In genomic region chr12:1179128-1179527, GRCh38 we compare ENCODE assay signal across 25 cellular contexts.
"Had no signal": no experiment of that assay in that cellular context is flagged by ENCODE, and none has a peak within 500 bp of the region (broad histone marks: within the 10 kb centered on the region; RNA-seq: fewer than 3 reads in every experiment).

No MANE protein-coding gene starts in this region.

- H3K9me3 ChIP-seq: neutrophil, pancreas, psoas muscle, right lobe of liver, sigmoid colon, suprapubic skin, testis, tibial artery, transverse colon, upper lobe of right lung, uterus had no signal

- H3K27ac ChIP-seq: neutrophil, pancreas, psoas muscle, right lobe of liver, sigmoid colon, suprapubic skin, testis, tibial artery, transverse colon, upper lobe of right lung, uterus had no signal

- H3K4me3 ChIP-seq: pancreas, psoas muscle, right lobe of liver, sigmoid colon, suprapubic skin, testis, tibial artery, transverse colon, upper lobe of right lung, uterus had no signal

- H3K36me3 ChIP-seq: uterus had no signal

- H3K27me3 ChIP-seq: neutrophil, pancreas, right lobe of liver, sigmoid colon, suprapubic skin, testis, tibial artery, transverse colon, upper lobe of right lung, uterus had no signal

- DNase-seq: naive thymus-derived CD8-positive, alpha-beta T cell; nephron progenitor cell; nucleus accumbens; pancreas; psoas muscle; right cardiac atrium; right lobe of liver; sigmoid colon; small intestine; stimulated activated CD4-positive, alpha-beta T cell treated with anti-CD3 and anti-CD28 coated beads, Interleukin-15, amount 100 ng/mL, for 24 hours; stimulated activated CD4-positive, alpha-beta T cell treated with anti-CD3 and anti-CD28 coated beads, Interleukin-2, amount 100 ng/mL, for 24 hours; stimulated activated CD4-positive, alpha-beta T cell treated with anti-CD3 and anti-CD28 coated beads, Interleukin-2, amount 100 ng/mL, for 48 hours; stimulated activated CD4-positive, alpha-beta T cell treated with anti-CD3 and anti-CD28 coated beads, Interleukin-4, amount 100 ng/mL, for 24 hours; stimulated activated CD8-positive, alpha-beta memory T cell treated with anti-CD3 and anti-CD28 coated beads, Interleukin-4, amount 100 ng/mL, for 48 hours; stimulated activated naive CD4-positive, alpha-beta T cell; stimulated activated naive CD8-positive, alpha-beta T cell treated with anti-CD3 and anti-CD28 coated beads, Interleukin-15, amount 100 ng/mL, for 72 hours; stimulated activated naive CD8-positive, alpha-beta T cell treated with anti-CD3 and anti-CD28 coated beads, Interleukin-15, Interleukin-2, amounts not matched to agents 100 U/mL and 50 U/mL, for 24 hours; substantia nigra; testis; tibial artery; transverse colon; upper lobe of right lung; uterus had no signal

- H3K4me1 ChIP-seq: pancreas, psoas muscle, right lobe of liver, sigmoid colon, testis, tibial artery, transverse colon, upper lobe of right lung, uterus had no signal
